ENCODE assay signal across 1 cellular context in genomic region chr11:36292311-36292722, GRCh38.
A peak's percentile ranks its signal among the peaks of the same experiment; 100 is the strongest.
TF ChIP-seq lines count a peak whose summit lies in the region.

No MANE protein-coding gene starts in this region.

TF ChIP-seq in H1, 55 proteins besides CTCF, POLR2A, EP300 and RAD21:
- peak; percentile 99 for TF ChIP-seq KDM1A (IDR thresholded peaks at IDR 0.05; ENCODE audit: borderline replicate concordance, low read length)
- TF ChIP-seq SIN3A (conservative IDR thresholded peaks at IDR 0.05 in 1 of 2, IDR thresholded peaks at IDR 0.05 in 1 of 2; ENCODE audit: low read depth in 1 of 2, low read length in 2 of 2): no peak
- peak in 1 of 2 experiments; percentile 99; a peak in 1 of 4 replicates for TF ChIP-seq HDAC2 (IDR thresholded peaks at IDR 0.05; ENCODE audit: borderline replicate concordance in 1 of 2, low read depth in 2 of 2, low read length in 2 of 2)
